19 cellular contexts compared by ENCODE assay signal in the genomic region with DNA sequence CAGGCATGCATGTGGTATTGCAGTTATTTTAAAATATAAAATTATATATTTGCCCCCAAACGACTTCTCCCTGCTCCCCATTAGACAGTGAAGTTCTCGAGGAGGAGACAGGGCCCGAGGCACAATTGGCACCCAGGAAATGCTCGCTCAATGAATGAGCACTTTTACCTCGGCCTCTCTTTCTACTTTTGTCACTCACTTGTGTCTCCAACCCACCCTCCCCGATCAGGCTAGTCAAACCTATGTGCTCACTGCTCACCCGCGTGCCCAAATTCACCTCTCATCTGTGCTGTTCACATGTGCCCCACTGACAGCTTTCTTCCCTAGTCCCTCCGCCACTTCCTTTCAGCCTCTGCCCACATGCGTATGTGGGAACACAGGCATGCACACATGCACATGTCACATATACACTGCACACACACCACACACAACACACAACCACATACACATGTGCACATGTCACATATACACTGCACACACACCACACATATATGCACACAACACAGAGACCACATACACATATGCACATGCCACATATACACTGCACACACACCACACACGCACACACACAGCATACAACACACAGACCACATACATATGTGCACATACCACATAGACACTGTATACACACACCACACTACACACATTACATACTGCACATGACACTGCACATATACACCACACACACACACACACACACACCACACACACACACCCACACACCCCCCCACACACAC. TPM values are rescaled to one million over a fixed set of nuclear protein-coding genes. Genes with fewer than 3 reads are reported as not detected.
DNase-seq lines count a peak whose midpoint lies in the region; ATAC-seq and FAIRE-seq lines count a peak whose summit lies in the region.
"Had no signal": no experiment of that assay in that cellular context is flagged by ENCODE, and none has a peak within 500 bp of the region (broad histone marks: within the 10 kb centered on the region; RNA-seq: fewer than 3 reads in every experiment).

No MANE protein-coding gene starts in this region.

- H3K4me1 ChIP-seq in BLaER1 (peaks cover 13% of the 10 kb centered on the region), mesenchymal stem cell (ENCODE audit: control insufficient read depth, insufficient read depth, low read depth, low read length) (peaks cover 13% of the 10 kb centered on the region)

- H3K36me3 ChIP-seq in BLaER1 (no peaks in the 10 kb centered on the region), mesenchymal stem cell (ENCODE audit: control insufficient read depth in 1 of 2, insufficient read depth in 2 of 2, low read depth in 1 of 2, low read length in 2 of 2) (no peaks in the 10 kb centered on the region)

- no peaks in the 10 kb centered on the region for H3K27me3 ChIP-seq in BLaER1
- H3K27me3 ChIP-seq in mesenchymal stem cell (ENCODE audit: control insufficient read depth in 1 of 2, insufficient read depth in 1 of 2, low read length in 2 of 2) = peaks cover 0 to 9% of the 10 kb centered on the region in 2 experiments

- no peaks in the 10 kb centered on the region for H3K4me1 Mint-ChIP-seq in stimulated activated naive B cell treated with anti-CD40 and anti-IgM and Interleukin-4, amounts not matched to agents 10 μg/mL and 1 μg/mL and 100 μg/mL, for 72 hours

- H3K4me2 ChIP-seq in BLaER1 (peak overlapping the region; percentile 65), mesenchymal stem cell (ENCODE audit: low read length, poor library complexity, severe bottlenecking) (no peak overlapping the region)

- H3K79me1 ChIP-seq in mesenchymal stem cell (replicated peaks; ENCODE audit: low read length, poor library complexity, severe bottlenecking) = no peaks in the 10 kb centered on the region

- no peak overlapping the region for H2BK12ac ChIP-seq in mesenchymal stem cell (ENCODE audit: low read length in 2 of 2)

- intact Hi-C loops in posterior vena cava (cut with DNase I) = no loop called here

- H3K27ac ChIP-seq in BLaER1 (no peak overlapping the region), mesenchymal stem cell (ENCODE audit: low read length, poor library complexity, severe bottlenecking) (no peak overlapping the region)

- WGBS in mesenchymal stem cell = 96% methylated on average over 11 of the region's 11 CpGs

- H4K8ac ChIP-seq in mesenchymal stem cell (ENCODE audit: low read length) = no peak overlapping the region

- no peak overlapping the region for H2AFZ ChIP-seq in mesenchymal stem cell (ENCODE audit: low read depth, low read length)

- H3K9ac ChIP-seq in BLaER1 (no peak overlapping the region), mesenchymal stem cell (ENCODE audit: low read length) (no peak overlapping the region)

- H2BK5ac ChIP-seq in mesenchymal stem cell (ENCODE audit: low read depth, low read length, poor library complexity, severe bottlenecking) = no peak overlapping the region

- H3K23ac ChIP-seq in mesenchymal stem cell (ENCODE audit: low read length in 2 of 2) = no peak overlapping the region

- DNase-seq in HTR-8/SVneo (ENCODE audit: insufficient read length, low spot score) (no peak), mesenchymal stem cell (no peak), posterior vena cava (ENCODE audit: low spot score) (peak; percentile 48), NCI-H2196 (lab: John Stamatoyannopoulos, UW; ENCODE audit: unreplicated experiment) (no peak)
- DNase-seq in stimulated activated naive B cell treated with anti-CD40 and anti-IgM and Interleukin-4, amounts not matched to agents 10 μg/mL and 1 μg/mL and 100 μg/mL, for 72 hours = no peak
- no peak for DNase-seq in activated CD4-positive, alpha-beta T cell treated with anti-CD3 and anti-CD28 coated beads, Interleukin-2, amount 50 U/mL, for 1 hour
- DNase-seq in activated naive CD4-positive, alpha-beta T cell treated with anti-CD3 and anti-CD28 coated beads, Interleukin-2, amount 50 U/mL, for 16 hours = no peak
- DNase-seq: 8988T; AML-193; C1 segment of cervical spinal cord; CD4-positive, alpha-beta T cell; DMS153; DND-41; GDM1 had no signal

- FAIRE-seq in HTR-8/SVneo (lab: Jason Lieb, UNC) = peak; percentile 98
- FAIRE-seq: D721Med, GM12892, GM19239, H54 had no signal

- H2AK5ac ChIP-seq in mesenchymal stem cell (ENCODE audit: low read length, severe bottlenecking) = no peak overlapping the region

- no peaks in the 10 kb centered on the region for H4K20me1 ChIP-seq in BLaER1

- no peaks in the 10 kb centered on the region for H3K9me3 Mint-ChIP-seq in stimulated activated naive B cell treated with anti-CD40 and anti-IgM and Interleukin-4, amounts not matched to agents 10 μg/mL and 1 μg/mL and 100 μg/mL, for 72 hours
- H3K9me3 Mint-ChIP-seq: CD4-positive, alpha-beta T cell had no signal

- peaks cover 0 to 5% of the 10 kb centered on the region in 2 donors for H3K27me3 Mint-ChIP-seq in stimulated activated naive B cell treated with anti-CD40 and anti-IgM and Interleukin-4, amounts not matched to agents 10 μg/mL and 1 μg/mL and 100 μg/mL, for 72 hours
- H3K27me3 Mint-ChIP-seq: CD4-positive, alpha-beta T cell had no signal

- no peak overlapping the region for H3K4me3 Mint-ChIP-seq in stimulated activated naive B cell treated with anti-CD40 and anti-IgM and Interleukin-4, amounts not matched to agents 10 μg/mL and 1 μg/mL and 100 μg/mL, for 72 hours
- H3K4me3 Mint-ChIP-seq: CD4-positive, alpha-beta T cell had no signal

- H3K14ac ChIP-seq in mesenchymal stem cell (ENCODE audit: low read length in 2 of 2) = no peak overlapping the region

- H4K91ac ChIP-seq in mesenchymal stem cell (ENCODE audit: low read length) = peak overlapping the region; percentile 62

- H3K4me3 ChIP-seq in BLaER1 (no peak overlapping the region), mesenchymal stem cell (ENCODE audit: insufficient read depth in 1 of 2, low read depth in 1 of 2, low read length in 2 of 2) (no peak overlapping the region)

- H2BK15ac ChIP-seq in mesenchymal stem cell (ENCODE audit: low read depth, poor library complexity, severe bottlenecking) = no peak overlapping the region

- H3K18ac ChIP-seq in mesenchymal stem cell (ENCODE audit: low read depth in 1 of 2, low read length in 2 of 2) = no peak overlapping the region

- H3K9me3 ChIP-seq in BLaER1 = no peaks in the 10 kb centered on the region
- H3K9me3 ChIP-seq in mesenchymal stem cell (ENCODE audit: control insufficient read depth, low read length) = no peaks in the 10 kb centered on the region

- no peak for ATAC-seq in stimulated activated naive B cell treated with anti-CD40 and anti-IgM and Interleukin-4, amounts not matched to agents 10 μg/mL and 1 μg/mL and 100 μg/mL, for 72 hours (replicated peaks)

- no peak overlapping the region for H2BK120ac ChIP-seq in mesenchymal stem cell (ENCODE audit: low read depth, low read length)

- H3K27ac Mint-ChIP-seq in stimulated activated naive B cell treated with anti-CD40 and anti-IgM and Interleukin-4, amounts not matched to agents 10 μg/mL and 1 μg/mL and 100 μg/mL, for 72 hours = no peak overlapping the region
- H3K27ac Mint-ChIP-seq: CD4-positive, alpha-beta T cell had no signal

- no peak overlapping the region for H3K4ac ChIP-seq in mesenchymal stem cell (ENCODE audit: low read depth in 1 of 2, low read length in 2 of 2)

- no peaks in the 10 kb centered on the region for H3K36me3 Mint-ChIP-seq in stimulated activated naive B cell treated with anti-CD40 and anti-IgM and Interleukin-4, amounts not matched to agents 10 μg/mL and 1 μg/mL and 100 μg/mL, for 72 hours

RNA-seq across cellular contexts. Expression of a gene that starts 46.3 kb away (rescaled TPM):
- 41.4 TPM for polyA plus RNA-seq in mesenchymal stem cell (2013, experiment 1 of 2)
- polyA plus RNA-seq in mesenchymal stem cell (2013, experiment 2 of 2) = 40.1 TPM
- 10 to 100 TPM; 67.9 to 70.3 TPM for total RNA-seq in posterior vena cava
